ENCODE assay signal across 8 cellular contexts in genomic region chr1:91500756-91501526, GRCh38. TPM values are rescaled to one million over a fixed set of nuclear protein-coding genes. Genes with fewer than 3 reads are reported as not detected.
DNase-seq lines count a peak whose midpoint lies in the region; ATAC-seq and TF ChIP-seq lines count a peak whose summit lies in the region.

TSS of gene CDC7 (plus strand) at chr1:91500851. CDS start at chr1:91501717, 866 bp downstream.

- peak; percentile 95 for ATAC-seq in gastroesophageal sphincter

- H3K4me1 ChIP-seq in HAP-1 = peaks cover 33% of the 10 kb centered on the region
- H3K4me1 ChIP-seq in SJCRH30 = peaks cover 5% of the 10 kb centered on the region; the same call in 1 of the 2 replicates
- H3K4me1 ChIP-seq in gastroesophageal sphincter = peaks cover 0 to 19% (median 8%) of the 10 kb centered on the region in 3 donors
- H3K4me1 ChIP-seq in neutrophil (ENCODE audit: control insufficient read depth in 1 of 2, insufficient read depth in 1 of 2, low read depth in 1 of 2, low read length in 1 of 2) = peaks cover 26 to 35% of the 10 kb centered on the region in 2 experiments

- H3K27me3 ChIP-seq in HAP-1 (ENCODE audit: low read depth) = no peaks in the 10 kb centered on the region
- no peaks in the 10 kb centered on the region for H3K27me3 ChIP-seq in MG63
- H3K27me3 ChIP-seq in SJCRH30 = no peaks in the 10 kb centered on the region
- no peaks in the 10 kb centered on the region for H3K27me3 ChIP-seq in gastroesophageal sphincter
- no peaks in the 10 kb centered on the region for H3K27me3 ChIP-seq in neutrophil

- H3K27ac ChIP-seq in SJCRH30 = peak within 1 kb of the TSS; percentile 96
- H3K27ac ChIP-seq in gastroesophageal sphincter = peak within 1 kb of the TSS; percentile 11 to 93 (median 88)
- peak within 1 kb of the TSS; percentile 59 for H3K27ac ChIP-seq in neutrophil

- DNase-seq in GM03348 (ENCODE audit: low spot score) = peak; percentile 96
- peak; percentile 88 to 96 for DNase-seq in HAP-1 (ENCODE audit: low spot score in 2 of 2)
- peak; percentile 90 for DNase-seq in MG63
- peak; percentile 95 to 96 for DNase-seq in SJCRH30
- DNase-seq in activated naive CD4-positive, alpha-beta T cell (lab: John Stamatoyannopoulos, UW) = peak; percentile 60 to 76 (median 73)
- peak; percentile 93 for DNase-seq in superior temporal gyrus (ENCODE audit: extremely low spot score)

- H3K36me3 ChIP-seq in HAP-1 (replicated peaks) (peaks cover 6% of the 10 kb centered on the region; the same call in 1 of the 2 replicates), MG63 (peaks cover 5% of the 10 kb centered on the region; the same call in 1 of the 2 replicates), SJCRH30 (no peaks in the 10 kb centered on the region; the same call in 1 of the 2 replicates), gastroesophageal sphincter (no peaks in the 10 kb centered on the region), neutrophil (no peaks in the 10 kb centered on the region)

- peak in 1 of 2 donors; percentile 18 for TF ChIP-seq POLR2A in gastroesophageal sphincter (IDR thresholded peaks at IDR 0.05)

- 0% methylated on average over 25 to 29 of the region's 68 CpGs for WGBS in gastroesophageal sphincter (ENCODE audit: low coverage in 1 of 2), 2 donors

- H3K4me3 ChIP-seq in HAP-1 (peak within 1 kb of the TSS; percentile 60), MG63 (peak within 1 kb of the TSS; percentile 76), SJCRH30 (peak within 1 kb of the TSS; percentile 76), gastroesophageal sphincter (peak within 1 kb of the TSS; percentile 63 to 66), neutrophil (ENCODE audit: low read depth in 1 of 2, low read length in 1 of 2) (peak within 1 kb of the TSS; percentile 81 to 90)

- H3K9me3 ChIP-seq in HAP-1 (no peaks in the 10 kb centered on the region; the same call in 1 of the 2 replicates), MG63 (no peaks in the 10 kb centered on the region), SJCRH30 (replicated peaks) (no peaks in the 10 kb centered on the region), gastroesophageal sphincter (no peaks in the 10 kb centered on the region), neutrophil (no peaks in the 10 kb centered on the region)

- TF ChIP-seq EP300 in gastroesophageal sphincter (IDR thresholded peaks at IDR 0.05) = no peak

- TF ChIP-seq CTCF in gastroesophageal sphincter (IDR thresholded peaks at IDR 0.05) (peak in 3 of 4 experiments; percentile 23 to 65 (median 54)), neutrophil (IDR thresholded peaks at IDR 0.05) (no peak)

- in situ Hi-C loops in HAP-1 (cut with MboI; ENCODE audit: low sequenced_read_pairs) = loop anchor here (25.0 kb wide), 1 partner anchor 786 kb away; the partner anchor contains the start of genes GLMN and RPAP2

RNA-seq across cellular contexts. Expression of gene CDC7, which starts in this region (rescaled TPM):
- total RNA-seq in MG63 (2014; rRNA removed; shearing (Covaris generic); ENCODE audit: low replicate concordance) = 15.9 and 16.1 TPM in 2 replicates
- total RNA-seq in SJCRH30 (2014; rRNA removed; shearing (Covaris generic)) = 28.0 and 29.5 TPM in 2 replicates
- 1 to 10 TPM in 3 of 4 donors, under 1 TPM in 1; 0.31 to 3.2 (median 1.4) TPM for total RNA-seq in gastroesophageal sphincter

Comparison
In these comparisons a context has a peak if more than half of its experiments do, and no peak if none do; other contexts are left out.
1. Peak in every context shown above with its lines: DNase-seq, ATAC-seq, H3K4me3 ChIP-seq and H3K27ac ChIP-seq.